ENCODE assay signal across 7 cellular contexts in genomic region chr9:35102465-35102768, GRCh38. TPM values are rescaled to one million over a fixed set of nuclear protein-coding genes. Genes with fewer than 3 reads are reported as not detected.
DNase-seq lines count a peak whose midpoint lies in the region; ATAC-seq and TF ChIP-seq lines count a peak whose summit lies in the region.

No MANE protein-coding gene starts in this region.

- peak overlapping the region; percentile 100 for H3K27ac Mint-ChIP-seq in endothelial cell (ENCODE audit: unreplicated experiment)
- H3K27ac Mint-ChIP-seq in neural crest cell (ENCODE audit: unreplicated experiment), result peak overlapping the region; percentile 99

- no peaks in the 10 kb centered on the region for H3K9me3 ChIP-seq in OCI-LY7 (ENCODE audit: low read length)

- H3K4me1 Mint-ChIP-seq in endothelial cell (ENCODE audit: unreplicated experiment), result peaks cover 26% of the 10 kb centered on the region
- H3K4me1 Mint-ChIP-seq in neural crest cell, result peaks cover 38% of the 10 kb centered on the region

- peaks cover 49% of the 10 kb centered on the region for H3K36me3 Mint-ChIP-seq in endothelial cell (ENCODE audit: low read depth, unreplicated experiment)
- H3K36me3 Mint-ChIP-seq in neural crest cell (ENCODE audit: low read depth), result peaks cover 5% of the 10 kb centered on the region

- H3K9me2 ChIP-seq in OCI-LY7 (ENCODE audit: insufficient read depth, low read length), result no peaks in the 10 kb centered on the region

- peak overlapping the region; percentile 98 for H3K4me2 ChIP-seq in OCI-LY7 (ENCODE audit: low read length)

- no peaks in the 10 kb centered on the region for H4K20me1 ChIP-seq in OCI-LY7 (ENCODE audit: insufficient read depth, low read length)

- intact Hi-C loops in OCI-LY7 (cut with micrococcal nuclease; ENCODE audit: unreplicated experiment), result loop anchor here (2.0 kb wide), 1 partner anchor 114 kb away; the partner anchor contains the start of gene DNAJB5

- BruUV-seq in OCI-LY7 (replicated peaks; lab: Mats Ljungman, UMichigan), result no TSS peak

- POLR2A ChIA-PET in OCI-LY7 (lab: Charles Lee), result interaction anchor here (2.0 to 3.1 kb wide), 2 partner anchors 10 to 22 kb away, joined by 12 to 24 read pairs; partner anchors contain the start of gene FANCG

- peak overlapping the region; percentile 95 for H3K4me3 ChIP-seq in OCI-LY7 (ENCODE audit: low read depth, low read length, poor library complexity, severe bottlenecking)

- H3K27ac ChIP-seq in OCI-LY7 (ENCODE audit: low read depth, low read length, poor library complexity, severe bottlenecking), result peak overlapping the region; percentile 55

- peak overlapping the region; percentile 97 for H3K4me3 Mint-ChIP-seq in endothelial cell (ENCODE audit: unreplicated experiment)
- peak overlapping the region; percentile 93 for H3K4me3 Mint-ChIP-seq in neural crest cell

- H3K4me1 ChIP-seq in OCI-LY7 (ENCODE audit: insufficient read depth, low read length, poor library complexity, severe bottlenecking), result peaks cover 18% of the 10 kb centered on the region

- H3K36me3 ChIP-seq in OCI-LY7 (ENCODE audit: insufficient read depth, low read length), result peaks cover 26% of the 10 kb centered on the region

- H2AFZ ChIP-seq in OCI-LY7 (ENCODE audit: low read length), result peak overlapping the region; percentile 83; the same call in 1 of the 2 replicates

- peaks cover 13% of the 10 kb centered on the region; the same call in 1 of the 2 replicates for H3K79me2 ChIP-seq in OCI-LY7 (ENCODE audit: insufficient read depth, low read depth, low read length)

- H3K9me3 Mint-ChIP-seq in endothelial cell (ENCODE audit: unreplicated experiment), result no peaks in the 10 kb centered on the region
- no peaks in the 10 kb centered on the region for H3K9me3 Mint-ChIP-seq in neural crest cell

- TF ChIP-seq CTCF in OCI-LY7 (conservative IDR thresholded peaks at IDR 0.05; ENCODE audit: low read length) (no peak), endothelial cell (IDR thresholded peaks at IDR 0.05; ENCODE audit: unreplicated experiment) (no peak), neural crest cell (conservative IDR thresholded peaks at IDR 0.05) (no peak)

- CTCF ChIA-PET in OCI-LY7 (lab: Charles Lee; ENCODE audit: unreplicated experiment), result interaction anchor here (1.0 kb wide), 1 partner anchor 12 kb away, joined by 4 read pairs; no protein-coding TSS in a partner anchor

- H3K27me3 Mint-ChIP-seq in endothelial cell (ENCODE audit: unreplicated experiment) (peaks cover 24% of the 10 kb centered on the region), neural crest cell (ENCODE audit: low read depth) (no peaks in the 10 kb centered on the region)

- no peak for DNase-seq in OCI-LY7 (ENCODE audit: low spot score)
- DNase-seq in endothelial cell (ENCODE audit: low spot score), result no peak
- no peak for DNase-seq in neural crest cell (ENCODE audit: low read depth, low spot score)
- DNase-seq in NCI-H1105 treated with DMSO at 0.1 percent for 48 hours (lab: John Stamatoyannopoulos, UW), result no peak
- DNase-seq in H4 (ENCODE audit: low spot score), result no peak
- DNase-seq in activated effector memory CD4-positive, alpha-beta T cell treated with Interleukin-2 at 50 U/mL for 16 hours, result no peak

- ATAC-seq in GM21529 (IDR thresholded peaks at IDR 0.05; ENCODE audit: unreplicated experiment), result peak; percentile 3

RNA-seq across cellular contexts. Expression of gene STOML2, which starts 0.5 kb away (rescaled TPM):
- total RNA-seq in OCI-LY7 (2014; rRNA removed; shearing (Covaris generic)), result 152 and 158 TPM in 2 replicates
- total RNA-seq in OCI-LY7 (2022) (139 and 155 TPM in 2 replicates), endothelial cell (ENCODE audit: unreplicated experiment) (108 TPM), neural crest cell (184 and 186 TPM in 2 replicates)
- total RNA-seq in H4 (2014; rRNA removed; shearing (Covaris generic)), result 131 and 198 TPM in 2 replicates

RNA-seq across cellular contexts. Expression of gene PIGO, which starts 6.0 kb away (rescaled TPM):
- total RNA-seq in OCI-LY7 (2014; rRNA removed; shearing (Covaris generic)), result 12.7 and 16.0 TPM in 2 replicates
- total RNA-seq in OCI-LY7 (2022), result 27.5 and 27.9 TPM in 2 replicates
- total RNA-seq in endothelial cell (ENCODE audit: unreplicated experiment), result 20.3 TPM
- total RNA-seq in neural crest cell, result 24.3 and 28.3 TPM in 2 replicates
- 23.4 and 32.1 TPM in 2 replicates for total RNA-seq in H4 (2014; rRNA removed; shearing (Covaris generic))

RNA-seq across cellular contexts. Expression of gene ATOSB, which starts 13.2 kb away (rescaled TPM):
- total RNA-seq in OCI-LY7 (2014; rRNA removed; shearing (Covaris generic)), result 1.4 and 1.5 TPM in 2 replicates
- total RNA-seq in OCI-LY7 (2022), result 4.7 and 6.1 TPM in 2 replicates
- 33.7 TPM for total RNA-seq in endothelial cell (ENCODE audit: unreplicated experiment)
- total RNA-seq in neural crest cell, result 12.2 and 15.2 TPM in 2 replicates
- 7.5 and 9.7 TPM in 2 replicates for total RNA-seq in H4 (2014; rRNA removed; shearing (Covaris generic))

RNA-seq across cellular contexts. Expression of gene FANCG, which starts 22.7 kb away (rescaled TPM):
- 85.1 and 86.5 TPM in 2 replicates for total RNA-seq in OCI-LY7 (2014; rRNA removed; shearing (Covaris generic))
- 121 and 145 TPM in 2 replicates for total RNA-seq in OCI-LY7 (2022)
- total RNA-seq in endothelial cell (ENCODE audit: unreplicated experiment), result 41.4 TPM
- 115 and 126 TPM in 2 replicates for total RNA-seq in neural crest cell
- total RNA-seq in H4 (2014; rRNA removed; shearing (Covaris generic)), result 67.6 and 84.0 TPM in 2 replicates

RNA-seq across cellular contexts. Expression of gene VCP, which starts 30.0 kb away (rescaled TPM):
- total RNA-seq in OCI-LY7 (2014; rRNA removed; shearing (Covaris generic)), result 158 and 187 TPM in 2 replicates
- total RNA-seq in OCI-LY7 (2022), result 200 and 212 TPM in 2 replicates
- 397 TPM for total RNA-seq in endothelial cell (ENCODE audit: unreplicated experiment)
- 368 and 374 TPM in 2 replicates for total RNA-seq in neural crest cell
- 380 and 386 TPM in 2 replicates for total RNA-seq in H4 (2014; rRNA removed; shearing (Covaris generic))
